Comparison of ENCODE assay signal across 7 cellular contexts in the genomic region with DNA sequence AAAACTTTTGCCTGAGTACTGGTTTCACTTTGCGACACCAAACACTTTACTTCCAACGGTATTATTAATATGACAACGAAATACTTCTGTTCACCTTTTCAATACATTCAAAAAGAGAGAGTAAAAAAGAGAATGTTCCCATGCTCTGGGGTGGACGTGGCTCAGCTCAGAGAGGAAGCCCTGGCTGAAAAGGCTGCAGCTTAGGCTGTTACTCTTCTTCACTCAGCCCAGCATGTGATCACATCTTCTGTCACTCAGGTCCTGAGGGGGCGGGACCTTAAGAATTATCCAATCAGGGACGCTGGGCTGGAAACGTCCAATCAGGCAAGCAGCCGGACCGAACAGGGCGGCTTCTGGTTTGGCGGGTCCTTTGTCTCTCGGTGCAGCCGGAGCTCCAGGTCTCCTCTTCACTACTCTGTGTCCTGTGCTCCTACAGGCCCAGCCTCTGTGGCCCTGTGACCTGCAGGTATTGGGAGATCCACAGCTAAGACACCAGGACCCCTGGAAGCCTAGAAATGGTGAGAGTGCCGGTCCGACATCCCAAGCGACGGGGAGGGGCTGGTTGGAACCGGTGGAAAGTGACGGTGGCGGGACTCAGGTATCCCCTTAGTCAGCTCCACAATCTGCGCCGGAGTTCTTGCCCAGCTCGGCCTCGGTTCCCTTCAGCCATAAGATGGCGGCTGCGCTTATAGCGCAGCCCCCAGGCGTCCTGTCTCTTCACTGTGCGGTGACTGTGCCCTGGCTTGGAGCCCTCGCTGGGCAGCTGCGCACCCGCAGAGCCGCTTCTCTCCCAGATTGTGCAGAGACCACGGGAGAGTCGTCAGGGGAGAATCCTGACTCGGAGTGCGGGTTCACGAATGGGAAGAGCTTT. TPM values are rescaled to one million over a fixed set of nuclear protein-coding genes. Genes with fewer than 3 reads are reported as not detected.
DNase-seq lines count a peak whose midpoint lies in the region; ATAC-seq and TF ChIP-seq lines count a peak whose summit lies in the region.

A gene (plus strand): TSS at position 373 of the 871 bp plus-strand sequence. CDS start 143 bp downstream, at position 516.

- peak within 1 kb of the TSS; percentile 96 for H3K4me3 Mint-ChIP-seq in activated CD4-positive, alpha-beta T cell treated with anti-CD3 and anti-CD28 coated beads, Interleukin-2, amount 10 ng/mL, durations not matched to agents 24 days and 14 days

- peak; percentile 96 for ATAC-seq in GM18520 (IDR thresholded peaks at IDR 0.05; ENCODE audit: unreplicated experiment)
- ATAC-seq in HG03066 (IDR thresholded peaks at IDR 0.05; ENCODE audit: low read depth, unreplicated experiment), result peak; percentile 90

- peak within 1 kb of the TSS; percentile 69 for H3K4me3 ChIP-seq in colonic mucosa

- H3K36me3 Mint-ChIP-seq in activated CD4-positive, alpha-beta T cell treated with anti-CD3 and anti-CD28 coated beads, Interleukin-2, amount 10 ng/mL, durations not matched to agents 24 days and 14 days (ENCODE audit: low read depth), result peaks cover 49% of the 10 kb centered on the region

- H3K27ac Mint-ChIP-seq in activated CD4-positive, alpha-beta T cell treated with anti-CD3 and anti-CD28 coated beads, Interleukin-2, amount 10 ng/mL, durations not matched to agents 24 days and 14 days, result peak within 1 kb of the TSS; percentile 97

- peak; percentile 94 for DNase-seq in NCI-H2227 (lab: John Stamatoyannopoulos, UW; ENCODE audit: unreplicated experiment)
- peak; percentile 96 for DNase-seq in activated CD4-positive, alpha-beta T cell treated with anti-CD3 and anti-CD28 coated beads, Interleukin-2, amount 10 ng/mL, durations not matched to agents 24 days and 14 days
- peak; percentile 97 for DNase-seq in colonic mucosa
- DNase-seq in kidney glomerular epithelial cell (lab: John Stamatoyannopoulos, UW), result peak; percentile 67
- DNase-seq in stimulated activated CD4-positive, alpha-beta T cell treated with anti-CD3 and anti-CD28 coated beads, Interleukin-15, amount 100 ng/mL, for 48 hours (ENCODE audit: low read depth in 2 of 2), result peak; percentile 85 to 90

- H3K4me1 Mint-ChIP-seq in activated CD4-positive, alpha-beta T cell treated with anti-CD3 and anti-CD28 coated beads, Interleukin-2, amount 10 ng/mL, durations not matched to agents 24 days and 14 days, result peaks cover 12% of the 10 kb centered on the region

- TF ChIP-seq CTCF in colonic mucosa (IDR thresholded peaks at IDR 0.05), result no peak

- no peaks in the 10 kb centered on the region for H3K9me3 ChIP-seq in colonic mucosa

- H3K9me3 Mint-ChIP-seq in activated CD4-positive, alpha-beta T cell treated with anti-CD3 and anti-CD28 coated beads, Interleukin-2, amount 10 ng/mL, durations not matched to agents 24 days and 14 days, result peaks cover 51% of the 10 kb centered on the region

- no peaks in the 10 kb centered on the region for H3K27me3 Mint-ChIP-seq in activated CD4-positive, alpha-beta T cell treated with anti-CD3 and anti-CD28 coated beads, Interleukin-2, amount 10 ng/mL, durations not matched to agents 24 days and 14 days

- H3K4me1 ChIP-seq in colonic mucosa, result no peaks in the 10 kb centered on the region

- intact Hi-C loops in activated CD4-positive, alpha-beta T cell treated with anti-CD3 and anti-CD28 coated beads, Interleukin-2, amount 10 ng/mL, durations not matched to agents 24 days and 14 days (cut with micrococcal nuclease), result loop anchor here (1.0 to 10.0 kb wide), 3 partner anchors 36 to 236 kb away; a partner anchor contains a TSS
- intact Hi-C loops in colonic mucosa (cut with DNase I), result no loop called here

- H3K27ac ChIP-seq in colonic mucosa, result peak within 1 kb of the TSS; percentile 72

- H3K36me3 ChIP-seq in colonic mucosa, result no peaks in the 10 kb centered on the region

- no peaks in the 10 kb centered on the region for H3K27me3 ChIP-seq in colonic mucosa

- peak within 1 kb of the TSS; percentile 64 to 81 for H3K9ac ChIP-seq in colonic mucosa (ENCODE audit: low read depth in 2 of 2, low read length in 2 of 2)

RNA-seq across cellular contexts. Expression of the gene that starts here (rescaled TPM):
- 7.2 and 8.3 TPM in 2 replicates for total RNA-seq in activated CD4-positive, alpha-beta T cell treated with anti-CD3 and anti-CD28 coated beads, Interleukin-2, amount 10 ng/mL, durations not matched to agents 24 days and 14 days
- 1 to 10 TPM; 3.9 to 4.9 TPM for total RNA-seq in colonic mucosa

Comparison
In these comparisons a context has a peak if more than half of its experiments do, and no peak if none do; other contexts are left out.
1. Peak in every context shown above with its lines: DNase-seq, ATAC-seq, H3K4me3 ChIP-seq and H3K27ac ChIP-seq.